24 cellular contexts compared by ENCODE assay signal in genomic region chr15:83039206-83039605, GRCh38. TPM values are rescaled to one million over a fixed set of nuclear protein-coding genes. Genes with fewer than 3 reads are reported as not detected.
DNase-seq lines count a peak whose midpoint lies in the region; ATAC-seq lines count a peak whose summit lies in the region.
"Had no signal": no experiment of that assay in that cellular context is flagged by ENCODE, and none has a peak within 500 bp of the region (broad histone marks: within the 10 kb centered on the region; RNA-seq: fewer than 3 reads in every experiment).

No MANE protein-coding gene starts in this region.

- POLR2A ChIA-PET in T-cell (lab: Charles Lee) = no interaction called here

- H3K27ac Mint-ChIP-seq in stimulated activated naive CD8-positive, alpha-beta T cell treated with anti-CD3 and anti-CD28 coated beads, Interleukin-15, Interleukin-2, amounts not matched to agents 100 ng/mL and 50 ng/mL, for 24 hours = peak overlapping the region; percentile 74
- H3K27ac Mint-ChIP-seq in T-cell = peak overlapping the region; percentile 61 to 69
- H3K27ac Mint-ChIP-seq in central memory CD8-positive, alpha-beta T cell (ENCODE audit: low read depth) = peak overlapping the region; percentile 79
- peak overlapping the region; percentile 41 for H3K27ac Mint-ChIP-seq in stimulated activated effector memory CD8-positive, alpha-beta T cell treated with anti-CD3 and anti-CD28 coated beads, Interleukin-12 subunit alpha, Interleukin-12 subunit beta, amount 100 ng/mL, for 72 hours
- H3K27ac Mint-ChIP-seq: dendritic cell treated with granulocyte-macrophage colony-stimulating factor and Interleukin-4, amounts not matched to agents 40 ng/mL and 50 ng/mL, for 4 days had no signal

- peaks cover 5% of the 10 kb centered on the region for H3K9me3 Mint-ChIP-seq in stimulated activated naive CD8-positive, alpha-beta T cell treated with anti-CD3 and anti-CD28 coated beads, Interleukin-15, Interleukin-2, amounts not matched to agents 100 ng/mL and 50 ng/mL, for 24 hours
- H3K9me3 Mint-ChIP-seq in T-cell = peaks cover 0 to 4% (median 0%) of the 10 kb centered on the region in 3 donors
- H3K9me3 Mint-ChIP-seq in central memory CD8-positive, alpha-beta T cell = no peaks in the 10 kb centered on the region
- H3K9me3 Mint-ChIP-seq in stimulated activated effector memory CD8-positive, alpha-beta T cell treated with anti-CD3 and anti-CD28 coated beads, Interleukin-12 subunit alpha, Interleukin-12 subunit beta, amount 100 ng/mL, for 72 hours = no peaks in the 10 kb centered on the region
- H3K9me3 Mint-ChIP-seq: dendritic cell treated with granulocyte-macrophage colony-stimulating factor and Interleukin-4, amounts not matched to agents 40 ng/mL and 50 ng/mL, for 4 days had no signal

- CTCF ChIA-PET in T-cell (lab: Charles Lee) = no interaction called here

- H3K4me3 Mint-ChIP-seq in stimulated activated naive CD8-positive, alpha-beta T cell treated with anti-CD3 and anti-CD28 coated beads, Interleukin-15, Interleukin-2, amounts not matched to agents 100 ng/mL and 50 ng/mL, for 24 hours = no peak overlapping the region
- H3K4me3 Mint-ChIP-seq in T-cell = no peak overlapping the region
- H3K4me3 Mint-ChIP-seq in central memory CD8-positive, alpha-beta T cell = no peak overlapping the region
- H3K4me3 Mint-ChIP-seq in stimulated activated effector memory CD8-positive, alpha-beta T cell treated with anti-CD3 and anti-CD28 coated beads, Interleukin-12 subunit alpha, Interleukin-12 subunit beta, amount 100 ng/mL, for 72 hours = no peak overlapping the region
- H3K4me3 Mint-ChIP-seq: dendritic cell treated with granulocyte-macrophage colony-stimulating factor and Interleukin-4, amounts not matched to agents 40 ng/mL and 50 ng/mL, for 4 days; mesothelial cell of epicardium; naive B cell; stimulated activated naive B cell treated with anti-CD40 and anti-IgM and Interleukin-4, amounts not matched to agents 10 μg/mL and 1 μg/mL and 100 μg/mL, for 72 hours had no signal

- no peak for DNase-seq in stimulated activated naive CD8-positive, alpha-beta T cell treated with anti-CD3 and anti-CD28 coated beads, Interleukin-15, Interleukin-2, amounts not matched to agents 100 U/mL and 50 U/mL, for 24 hours
- DNase-seq in T-cell (no peak), glomerular visceral epithelial cell (ENCODE audit: extremely low spot score) (no peak)
- DNase-seq in central memory CD8-positive, alpha-beta T cell (ENCODE audit: low spot score in 2 of 2) = no peak
- no peak for DNase-seq in stimulated activated effector memory CD8-positive, alpha-beta T cell treated with anti-CD3 and anti-CD28 coated beads, Interleukin-12 subunit alpha, Interleukin-12 subunit beta, amount 100 ng/mL, for 72 hours (ENCODE audit: low spot score in 2 of 2)
- DNase-seq: activated CD4-positive, alpha-beta T cell treated with anti-CD3 and anti-CD28 coated beads, Interleukin-2, amount 50 U/mL, for 48 hours; activated naive CD4-positive, alpha-beta T cell treated with Interleukin-2 at 50 U/mL for 16 hours; aorta; IMR-90; left ventricle myocardium superior; naive B cell; NCI-H1092 treated with DMSO at 0.1 percent for 48 hours; NCI-H1930; NCI-H526 treated with DMSO at 0.1 percent for 48 hours; SIG-M5; stimulated activated CD4-positive, alpha-beta T cell treated with anti-CD3 and anti-CD28 coated beads, Interleukin-4, amount 100 ng/mL, for 4 hours; stimulated activated naive B cell treated with anti-CD40 and anti-IgM and Interleukin-4, amounts not matched to agents 10 μg/mL and 1 μg/mL and 100 μg/mL, for 72 hours; SW 1271; testis had no signal

- no peak for ATAC-seq in stimulated activated naive CD8-positive, alpha-beta T cell treated with anti-CD3 and anti-CD28 coated beads, Interleukin-15, Interleukin-2, amounts not matched to agents 100 U/mL and 50 U/mL, for 24 hours
- ATAC-seq in T-cell (replicated peaks in 1 of 4) (no peak), GM21576 (IDR thresholded peaks at IDR 0.05; ENCODE audit: unreplicated experiment) (no peak), HG03521 (IDR thresholded peaks at IDR 0.05; ENCODE audit: unreplicated experiment) (no peak)
- ATAC-seq in central memory CD8-positive, alpha-beta T cell (replicated peaks; ENCODE audit: extremely low read depth, poor library complexity, severe bottlenecking) = no peak
- ATAC-seq in stimulated activated effector memory CD8-positive, alpha-beta T cell treated with anti-CD3 and anti-CD28 coated beads, Interleukin-12 subunit alpha, Interleukin-12 subunit beta, amount 100 ng/mL, for 72 hours = no peak
- ATAC-seq: left ventricle myocardium superior; stimulated activated naive B cell treated with anti-CD40 and anti-IgM and Interleukin-4, amounts not matched to agents 10 μg/mL and 1 μg/mL and 100 μg/mL, for 72 hours had no signal

- peaks cover 78% of the 10 kb centered on the region for H3K36me3 Mint-ChIP-seq in stimulated activated naive CD8-positive, alpha-beta T cell treated with anti-CD3 and anti-CD28 coated beads, Interleukin-15, Interleukin-2, amounts not matched to agents 100 ng/mL and 50 ng/mL, for 24 hours (ENCODE audit: low read depth)
- peaks cover 73% of the 10 kb centered on the region for H3K36me3 Mint-ChIP-seq in T-cell
- H3K36me3 Mint-ChIP-seq in central memory CD8-positive, alpha-beta T cell (ENCODE audit: insufficient read depth) = peaks cover 40% of the 10 kb centered on the region
- peaks cover 100% of the 10 kb centered on the region for H3K36me3 Mint-ChIP-seq in stimulated activated effector memory CD8-positive, alpha-beta T cell treated with anti-CD3 and anti-CD28 coated beads, Interleukin-12 subunit alpha, Interleukin-12 subunit beta, amount 100 ng/mL, for 72 hours

- H3K4me1 Mint-ChIP-seq in stimulated activated naive CD8-positive, alpha-beta T cell treated with anti-CD3 and anti-CD28 coated beads, Interleukin-15, Interleukin-2, amounts not matched to agents 100 ng/mL and 50 ng/mL, for 24 hours (ENCODE audit: low read depth) = peaks cover 30% of the 10 kb centered on the region
- H3K4me1 Mint-ChIP-seq in T-cell = peaks cover 44 to 61% (median 51%) of the 10 kb centered on the region in 3 donors
- peaks cover 55% of the 10 kb centered on the region for H3K4me1 Mint-ChIP-seq in central memory CD8-positive, alpha-beta T cell
- H3K4me1 Mint-ChIP-seq in stimulated activated effector memory CD8-positive, alpha-beta T cell treated with anti-CD3 and anti-CD28 coated beads, Interleukin-12 subunit alpha, Interleukin-12 subunit beta, amount 100 ng/mL, for 72 hours = peaks cover 42% of the 10 kb centered on the region
- H3K4me1 Mint-ChIP-seq: mesothelial cell of epicardium had no signal

- H3K27me3 Mint-ChIP-seq in stimulated activated naive CD8-positive, alpha-beta T cell treated with anti-CD3 and anti-CD28 coated beads, Interleukin-15, Interleukin-2, amounts not matched to agents 100 ng/mL and 50 ng/mL, for 24 hours = no peaks in the 10 kb centered on the region
- no peaks in the 10 kb centered on the region for H3K27me3 Mint-ChIP-seq in T-cell
- no peaks in the 10 kb centered on the region for H3K27me3 Mint-ChIP-seq in central memory CD8-positive, alpha-beta T cell
- H3K27me3 Mint-ChIP-seq: dendritic cell treated with granulocyte-macrophage colony-stimulating factor and Interleukin-4, amounts not matched to agents 40 ng/mL and 50 ng/mL, for 4 days; naive B cell; stimulated activated naive B cell treated with anti-CD40 and anti-IgM and Interleukin-4, amounts not matched to agents 10 μg/mL and 1 μg/mL and 100 μg/mL, for 72 hours had no signal

RNA-seq across cellular contexts. Expression of gene C15orf40, which starts 27.8 kb away (rescaled TPM):
- 10 to 100 TPM; 13.8 to 40.5 (median 37.7) TPM for total RNA-seq in T-cell

RNA-seq across cellular contexts. Expression of gene BTBD1, which starts 27.8 kb away (rescaled TPM):
- 10 to 100 TPM; 34.8 to 38.4 (median 36.2) TPM for total RNA-seq in T-cell

RNA-seq across cellular contexts. Expression of gene RAMAC, which starts 53.2 kb away (rescaled TPM):
- total RNA-seq in T-cell = 10 to 100 TPM; 15.7 to 21.4 (median 17.4) TPM
